15 cellular contexts compared by ENCODE assay signal in the genomic region with DNA sequence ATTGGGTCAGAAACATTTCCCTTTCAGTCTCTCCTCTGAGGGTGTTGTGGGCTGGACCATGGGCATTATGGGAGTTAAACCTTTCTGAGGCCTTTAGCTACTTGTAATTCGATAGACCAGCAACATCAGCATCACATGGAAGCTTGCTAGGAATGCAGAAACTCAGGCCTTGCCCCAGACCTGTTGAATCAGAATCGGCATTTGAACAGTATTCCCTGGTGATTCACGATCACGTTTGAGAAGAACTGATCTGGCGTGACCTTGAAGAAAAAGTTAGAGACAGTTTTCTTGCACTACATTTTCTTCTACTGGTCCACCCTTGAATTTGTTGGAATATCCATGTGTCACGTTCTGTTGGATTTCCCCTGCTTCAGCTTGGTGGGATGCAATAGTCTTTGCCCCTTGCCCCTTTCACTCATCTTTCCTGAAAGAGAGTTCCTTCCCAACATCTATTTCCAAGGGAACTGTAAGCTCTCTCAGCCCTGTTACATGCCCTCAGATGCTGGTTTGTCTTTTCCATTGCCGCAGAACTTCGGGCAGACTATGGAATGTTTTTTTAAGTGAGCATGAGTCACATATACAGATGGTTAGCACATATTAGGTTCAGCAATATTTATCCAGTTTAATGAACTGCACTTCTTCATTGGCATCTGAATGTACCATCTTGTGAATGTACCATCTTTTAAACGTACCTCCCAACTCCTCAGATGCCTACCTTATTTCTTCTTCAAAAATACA. TPM values are rescaled to one million over a fixed set of nuclear protein-coding genes. Genes with fewer than 3 reads are reported as not detected.
A peak's percentile ranks its signal among the peaks of the same experiment; 100 is the strongest.
DNase-seq lines count a peak whose midpoint lies in the region; ATAC-seq and TF ChIP-seq lines count a peak whose summit lies in the region.
"Had no signal": no experiment of that assay in that cellular context is flagged by ENCODE, and none has a peak within 500 bp of the region (broad histone marks: within the 10 kb centered on the region; RNA-seq: fewer than 3 reads in every experiment).

No MANE protein-coding gene starts in this region.

- TF ChIP-seq EP300 in sigmoid colon (IDR thresholded peaks at IDR 0.05), result no peak

- peaks cover 11% of the 10 kb centered on the region for H3K36me3 Mint-ChIP-seq in MCF 10A (ENCODE audit: insufficient read depth, unreplicated experiment)
- H3K36me3 Mint-ChIP-seq: activated CD8-positive, alpha-beta memory T cell treated with anti-CD3 and anti-CD28 coated beads, Interleukin-2, amount 10 ng/mL, durations not matched to agents 7 days and 5 days; activated naive CD8-positive, alpha-beta T cell treated with anti-CD3 and anti-CD28 coated beads, Interleukin-2, amount 10 ng/mL, durations not matched to agents 7 days and 5 days had no signal

- H3K4me1 ChIP-seq in breast epithelium (peaks cover 0 to 2% of the 10 kb centered on the region in 2 donors), sigmoid colon (no peaks in the 10 kb centered on the region)

- no peaks in the 10 kb centered on the region for H3K9me3 ChIP-seq in breast epithelium
- H3K9me3 ChIP-seq in sigmoid colon, result no peaks in the 10 kb centered on the region
- H3K9me3 ChIP-seq: Peyer's patch had no signal

- H3K27ac ChIP-seq in breast epithelium (peak overlapping the region in 1 of 2 donors; percentile 61), brain microvascular endothelial cell (peak overlapping the region; percentile 73), sigmoid colon (no peak overlapping the region)
- H3K27ac ChIP-seq: Peyer's patch had no signal

- peaks cover 53% of the 10 kb centered on the region for H3K4me1 Mint-ChIP-seq in MCF 10A (ENCODE audit: insufficient read depth, unreplicated experiment)

- no peaks in the 10 kb centered on the region for H3K27me3 ChIP-seq in breast epithelium
- H3K27me3 ChIP-seq in brain microvascular endothelial cell (replicated peaks), result no peaks in the 10 kb centered on the region
- no peaks in the 10 kb centered on the region for H3K27me3 ChIP-seq in sigmoid colon
- H3K27me3 ChIP-seq: Peyer's patch had no signal

- no peaks in the 10 kb centered on the region for H3K27me3 Mint-ChIP-seq in MCF 10A (ENCODE audit: insufficient read depth, unreplicated experiment)

- TF ChIP-seq POLR2A in breast epithelium (IDR thresholded peaks at IDR 0.05), result no peak
- TF ChIP-seq POLR2A in sigmoid colon (IDR thresholded peaks at IDR 0.05), result no peak

- intact Hi-C loops in MCF 10A (cut with micrococcal nuclease) (no loop called here), breast epithelium (cut with DNase I; ENCODE audit: low total_unique reads) (no loop called here), sigmoid colon (cut with DNase I) (no loop called here)

- ATAC-seq in GM21529 (IDR thresholded peaks at IDR 0.05; ENCODE audit: unreplicated experiment), result no peak
- no peak for ATAC-seq in GM21447 (IDR thresholded peaks at IDR 0.05; ENCODE audit: unreplicated experiment)
- ATAC-seq: activated CD8-positive, alpha-beta memory T cell treated with anti-CD3 and anti-CD28 coated beads, Interleukin-2, amount 10 ng/mL, durations not matched to agents 7 days and 5 days; right cardiac atrium had no signal

- H3K4me3 ChIP-seq in breast epithelium (no peak overlapping the region), brain microvascular endothelial cell (ENCODE audit: low read depth, low read length) (no peak overlapping the region), sigmoid colon (no peak overlapping the region)

- peak overlapping the region; percentile 39 for H3K4me3 Mint-ChIP-seq in MCF 10A (ENCODE audit: unreplicated experiment)
- H3K4me3 Mint-ChIP-seq: activated CD8-positive, alpha-beta memory T cell treated with anti-CD3 and anti-CD28 coated beads, Interleukin-2, amount 10 ng/mL, durations not matched to agents 7 days and 5 days; activated naive CD8-positive, alpha-beta T cell treated with anti-CD3 and anti-CD28 coated beads, Interleukin-2, amount 10 ng/mL, durations not matched to agents 7 days and 5 days had no signal

- POLR2A ChIA-PET in MCF 10A (lab: Yijun Ruan, JAX), result interaction anchor here (1.0 to 15.2 kb wide), 10 partner anchors 5 to 237 kb away, joined by 3 to 273 read pairs (median 4); a partner anchor contains a TSS

- BruUV-seq in MCF 10A (replicated peaks; lab: Mats Ljungman, UMichigan), result no TSS peak

- no peaks in the 10 kb centered on the region for H3K9me3 Mint-ChIP-seq in MCF 10A (ENCODE audit: unreplicated experiment)
- H3K9me3 Mint-ChIP-seq: activated naive CD8-positive, alpha-beta T cell treated with anti-CD3 and anti-CD28 coated beads, Interleukin-2, amount 10 ng/mL, durations not matched to agents 7 days and 5 days had no signal

- in situ Hi-C loops in brain microvascular endothelial cell (cut with HindIII; ENCODE audit: low pct_ligation_motif_present, low sequenced_read_pairs), result no loop called here

- peak overlapping the region; percentile 75 for H3K27ac Mint-ChIP-seq in MCF 10A (ENCODE audit: low read depth, unreplicated experiment)
- H3K27ac Mint-ChIP-seq: activated CD8-positive, alpha-beta memory T cell treated with anti-CD3 and anti-CD28 coated beads, Interleukin-2, amount 10 ng/mL, durations not matched to agents 7 days and 5 days; activated naive CD8-positive, alpha-beta T cell treated with anti-CD3 and anti-CD28 coated beads, Interleukin-2, amount 10 ng/mL, durations not matched to agents 7 days and 5 days had no signal

- 63 to 76% methylated on average over 9 of the region's 9 CpGs for WGBS in sigmoid colon, 2 donors

- CTCF ChIA-PET in MCF 10A (lab: Yijun Ruan, JAX), result interaction anchor here (0.7 to 3.1 kb wide), 7 partner anchors 8 to 246 kb away, joined by 3 to 20 read pairs (median 4); no protein-coding TSS in a partner anchor

- H3K36me3 ChIP-seq in breast epithelium (no peaks in the 10 kb centered on the region), brain microvascular endothelial cell (replicated peaks) (no peaks in the 10 kb centered on the region), sigmoid colon (no peaks in the 10 kb centered on the region)

- no peak for TF ChIP-seq CTCF in MCF 10A (IDR thresholded peaks at IDR 0.05; ENCODE audit: unreplicated experiment)
- no peak for TF ChIP-seq CTCF in breast epithelium (IDR thresholded peaks at IDR 0.05)
- TF ChIP-seq CTCF in brain microvascular endothelial cell (IDR thresholded peaks at IDR 0.05; ENCODE audit: low read depth, low read length, missing control alignments), result no peak
- TF ChIP-seq CTCF in sigmoid colon (IDR thresholded peaks at IDR 0.05), result no peak

- DNase-seq in MCF 10A (ENCODE audit: unreplicated experiment) (peak; percentile 82), breast epithelium (ENCODE audit: low spot score in 2 of 2) (no peak), brain microvascular endothelial cell (peak; percentile 84), glomerular visceral epithelial cell (ENCODE audit: extremely low spot score) (peak; percentile 82), NCI-H446 (lab: John Stamatoyannopoulos, UW) (no peak), sigmoid colon (no peak)
- DNase-seq: activated CD8-positive, alpha-beta memory T cell treated with anti-CD3 and anti-CD28 coated beads, Interleukin-2, amount 10 ng/mL, durations not matched to agents 7 days and 5 days; activated naive CD8-positive, alpha-beta T cell treated with anti-CD3 and anti-CD28 coated beads, Interleukin-2, amount 10 ng/mL, durations not matched to agents 7 days and 5 days; effector memory CD4-positive, alpha-beta T cell; Peyer's patch; right cardiac atrium; T1000 had no signal

RNA-seq across cellular contexts. Expression of a gene that starts 23.9 kb away (rescaled TPM):
- total RNA-seq in MCF 10A (2022) (0.54 and 1.1 TPM in 2 replicates), breast epithelium (100 to 1,000 TPM in 2 of 3 donors, under 1 TPM in 1; 0.16 to 392 (median 132) TPM), sigmoid colon (1 to 10 TPM in 2 of 4 donors, not detected in 2; 1.4 to 3.9 TPM)
- polyA plus RNA-seq in sigmoid colon, result 100 to 1,000 TPM in 1 of 3 donors, 10 to 100 TPM in 2; 60.7 to 151 (median 94.7) TPM
- total RNA-seq: A673; activated naive CD8-positive, alpha-beta T cell treated with anti-CD3 and anti-CD28 coated beads, Interleukin-2, amount 10 ng/mL, durations not matched to agents 7 days and 5 days had no signal

Comparison
In these comparisons a context has a peak if more than half of its experiments do, and no peak if none do; other contexts are left out.
1. DNase-seq: peak in MCF 10A (single experiment), brain microvascular endothelial cell (single experiment) and glomerular visceral epithelial cell (single experiment); none in breast epithelium (0 of 2), NCI-H446 (0 of 2) and sigmoid colon (single experiment).